1 cellular context compared by ENCODE assay signal in genomic region chr7:131057015-131057518, GRCh38.
A peak's percentile ranks its signal among the peaks of the same experiment; 100 is the strongest.
TF ChIP-seq lines count a peak whose summit lies in the region.

No MANE protein-coding gene starts in this region.

TF ChIP-seq in IMR-90, 13 proteins besides CTCF, POLR2A, EP300 and RAD21:
- TF ChIP-seq USF2 (IDR thresholded peaks at IDR 0.05; ENCODE audit: low read depth, low read length) (peak; percentile 61; the same call in 1 of the 2 replicates), MXI1 (IDR thresholded peaks at IDR 0.05; ENCODE audit: borderline replicate concordance, low read depth, low read length) (peak; percentile 88; the same call in 1 of the 2 replicates), BHLHE40 (IDR thresholded peaks at IDR 0.05; ENCODE audit: low read depth, low read length) (peak; percentile 64; the same call in 1 of the 2 replicates), MAFK (IDR thresholded peaks at IDR 0.05; ENCODE audit: low read depth, low read length) (no peak)
